Comparison of ENCODE assay signal across 9 cellular contexts in genomic region chr17:40922239-40922638, GRCh38. TPM values are rescaled to one million over a fixed set of nuclear protein-coding genes. Genes with fewer than 3 reads are reported as not detected.
DNase-seq lines count a peak whose midpoint lies in the region; ATAC-seq lines count a peak whose summit lies in the region.
"Had no signal": no experiment of that assay in that cellular context is flagged by ENCODE, and none has a peak within 500 bp of the region (broad histone marks: within the 10 kb centered on the region; RNA-seq: fewer than 3 reads in every experiment).

No MANE protein-coding gene starts in this region.

- peak overlapping the region; percentile 4 for H3K27ac ChIP-seq in temporal lobe (ENCODE audit: low read depth, low read length)

- DNase-seq in HK-2 (ENCODE audit: unreplicated experiment) (peak; percentile 69), amniotic epithelial cell (ENCODE audit: low read depth) (peak; percentile 82), iris pigment epithelial cell (ENCODE audit: low read depth) (peak; percentile 90), NCI-H187 (lab: John Stamatoyannopoulos, UW) (no peak)

- ATAC-seq in GM19035 (IDR thresholded peaks at IDR 0.05; ENCODE audit: unreplicated experiment) (no peak), GM18511 (IDR thresholded peaks at IDR 0.05; ENCODE audit: unreplicated experiment) (no peak), HG02642 (IDR thresholded peaks at IDR 0.05; ENCODE audit: poor library complexity, unreplicated experiment) (no peak)

RNA-seq across cellular contexts. Expression of gene KRT23, which starts 15.2 kb away (rescaled TPM):
- 0.25 TPM for total RNA-seq in temporal lobe
- total RNA-seq: H1 had no signal

RNA-seq across cellular contexts. Expression of gene KRT20, which starts 37.2 kb away (rescaled TPM):
- total RNA-seq in temporal lobe, result 0.25 TPM
- total RNA-seq: H1 had no signal

RNA-seq across cellular contexts. Expression of gene KRT39, which starts 44.5 kb away (rescaled TPM):
- total RNA-seq in temporal lobe, result not detected
- total RNA-seq: H1 had no signal

RNA-seq across cellular contexts. Expression of gene KRT12, which starts 55.2 kb away (rescaled TPM):
- not detected for total RNA-seq in temporal lobe
- total RNA-seq: H1 had no signal

Comparison
In these comparisons a context has a peak if more than half of its experiments do, and no peak if none do; other contexts are left out.
1. DNase-seq: peak in HK-2 (single experiment), amniotic epithelial cell (single experiment) and iris pigment epithelial cell (single experiment); none in NCI-H187 (0 of 2).